Comparison of ENCODE assay signal across 8 cellular contexts in genomic region chr10:75211007-75211735, GRCh38. TPM values are rescaled to one million over a fixed set of nuclear protein-coding genes. Genes with fewer than 3 reads are reported as not detected.
DNase-seq lines count a peak whose midpoint lies in the region; ATAC-seq and TF ChIP-seq lines count a peak whose summit lies in the region.

No MANE protein-coding gene starts in this region.

- WGBS in mesendoderm (ENCODE audit: extremely low coverage, insufficient coverage, low lambda C conversion rate) = no CpG with 5 or more reads among the region's 38 CpGs

- peaks cover 50% of the 10 kb centered on the region for H3K36me3 Mint-ChIP-seq in CD4-positive, alpha-beta T cell (ENCODE audit: low read depth)
- H3K36me3 Mint-ChIP-seq in dendritic cell treated with granulocyte-macrophage colony-stimulating factor and Interleukin-4, amounts not matched to agents 40 ng/mL and 50 ng/mL, for 4 days (ENCODE audit: low read depth) = peaks cover 65% of the 10 kb centered on the region

- no peaks in the 10 kb centered on the region for H3K9me3 Mint-ChIP-seq in CD4-positive, alpha-beta T cell
- H3K9me3 Mint-ChIP-seq in dendritic cell treated with granulocyte-macrophage colony-stimulating factor and Interleukin-4, amounts not matched to agents 40 ng/mL and 50 ng/mL, for 4 days = no peaks in the 10 kb centered on the region

- H3K23ac ChIP-seq in mesendoderm (ENCODE audit: low read length) = peak overlapping the region; percentile 85

- H3K4me3 ChIP-seq in HEK293 (ENCODE audit: low read depth, low read length) (peak overlapping the region; percentile 95), mesendoderm (ENCODE audit: low read length) (peak overlapping the region; percentile 64), tibial artery (peak overlapping the region; percentile 62 to 97)

- peak overlapping the region; percentile 97 for H3K4me3 Mint-ChIP-seq in CD4-positive, alpha-beta T cell
- peak overlapping the region; percentile 97 for H3K4me3 Mint-ChIP-seq in dendritic cell treated with granulocyte-macrophage colony-stimulating factor and Interleukin-4, amounts not matched to agents 40 ng/mL and 50 ng/mL, for 4 days

- H3K4me1 ChIP-seq in HEK293 (ENCODE audit: control insufficient read depth, insufficient read depth, low read length) = peaks cover 2% of the 10 kb centered on the region; the same call in 1 of the 2 replicates
- peaks cover 18% of the 10 kb centered on the region for H3K4me1 ChIP-seq in mesendoderm (ENCODE audit: control insufficient read depth, low read depth, low read length)
- H3K4me1 ChIP-seq in tibial artery = peaks cover 0 to 42% (median 27%) of the 10 kb centered on the region in 4 donors

- no peak for ATAC-seq in CD4-positive, alpha-beta T cell (ENCODE audit: poor library complexity)
- no peak for ATAC-seq in HG02588 (IDR thresholded peaks at IDR 0.05; ENCODE audit: unreplicated experiment)

- H3K27me3 Mint-ChIP-seq in CD4-positive, alpha-beta T cell = no peaks in the 10 kb centered on the region
- H3K27me3 Mint-ChIP-seq in dendritic cell treated with granulocyte-macrophage colony-stimulating factor and Interleukin-4, amounts not matched to agents 40 ng/mL and 50 ng/mL, for 4 days = no peaks in the 10 kb centered on the region

- peak overlapping the region; percentile 99 for H3K9ac ChIP-seq in mesendoderm (ENCODE audit: low read length)

- H3K4me1 Mint-ChIP-seq in CD4-positive, alpha-beta T cell (ENCODE audit: low read depth) = peaks cover 33% of the 10 kb centered on the region
- peaks cover 33% of the 10 kb centered on the region for H3K4me1 Mint-ChIP-seq in dendritic cell treated with granulocyte-macrophage colony-stimulating factor and Interleukin-4, amounts not matched to agents 40 ng/mL and 50 ng/mL, for 4 days (ENCODE audit: low read depth)

- H2AK5ac ChIP-seq in mesendoderm (ENCODE audit: low read length) = peak overlapping the region; percentile 83

- H4K5ac ChIP-seq in mesendoderm (ENCODE audit: low read length) = no peak overlapping the region

- peaks cover 29 to 44% of the 10 kb centered on the region in 2 experiments for H3K36me3 ChIP-seq in HEK293 (ENCODE audit: control insufficient read depth in 2 of 2, insufficient read depth in 1 of 2, low read length in 2 of 2)
- H3K36me3 ChIP-seq in mesendoderm (ENCODE audit: control insufficient read depth, insufficient read depth, low read length) = peaks cover 6% of the 10 kb centered on the region
- H3K36me3 ChIP-seq in tibial artery = peaks cover 23 to 35% (median 33%) of the 10 kb centered on the region in 3 donors

- H4K8ac ChIP-seq in mesendoderm (ENCODE audit: low read depth, low read length) = no peak overlapping the region

- intact Hi-C loops in CD4-positive, alpha-beta T cell (cut with DNase I, micrococcal nuclease) = loop anchor here in 1 of 2 experiments (2.0 to 5.0 kb wide), 3 partner anchors 386 to 1434 kb away; partner anchors contain the start of genes ADK and AP3M1
- intact Hi-C loops in dendritic cell treated with granulocyte-macrophage colony-stimulating factor and Interleukin-4, amounts not matched to agents 40 ng/mL and 50 ng/mL, for 4 days (cut with micrococcal nuclease) = loop anchor here (2.0 to 5.0 kb wide), 2 partner anchors 24 to 384 kb away; partner anchors contain the start of genes COMTD1 and KAT6B
- intact Hi-C loops in tibial artery (cut with DNase I; ENCODE audit: low total_unique reads) = no loop called here

- peak overlapping the region; percentile 21 for H2BK120ac ChIP-seq in mesendoderm (ENCODE audit: low read depth, low read length)

- peak in 3 of 10 experiments; percentile 5 to 7 (median 7) for DNase-seq in CD4-positive, alpha-beta T cell
- DNase-seq in SW480 (ENCODE audit: low spot score) = peak; percentile 43
- peak; percentile 78 for DNase-seq in mesendoderm
- DNase-seq in tibial artery = no peak
- no peak for DNase-seq in SHP77 treated with DMSO at 0.1 percent for 48 hours (lab: John Stamatoyannopoulos, UW)

- H3K9me3 ChIP-seq in CD4-positive, alpha-beta T cell (ENCODE audit: control insufficient read depth, low read length) = no peaks in the 10 kb centered on the region
- no peaks in the 10 kb centered on the region for H3K9me3 ChIP-seq in HEK293 (ENCODE audit: control insufficient read depth, insufficient read depth, low read depth, low read length)
- no peaks in the 10 kb centered on the region for H3K9me3 ChIP-seq in tibial artery

- no peak for TF ChIP-seq CTCF in CD4-positive, alpha-beta T cell (IDR thresholded peaks at IDR 0.05)
- TF ChIP-seq CTCF in HEK293 (tag by site-specific recombination; IDR thresholded peaks at IDR 0.05) (no peak), tibial artery (IDR thresholded peaks at IDR 0.05) (no peak)

- peak overlapping the region; percentile 87 for H2BK5ac ChIP-seq in mesendoderm (ENCODE audit: low read length)

- CTCF ChIA-PET in CD4-positive, alpha-beta T cell (lab: Charles Lee) = interaction anchor here (1.0 to 5.2 kb wide), 5 partner anchors 19 to 111 kb away, joined by 3 to 53 read pairs (median 24); partner anchors contain the start of gene COMTD1
- CTCF ChIA-PET in HEK293 (lab: Yijun Ruan, JAX) = interaction anchor here (0.7 to 2.7 kb wide), 6 partner anchors 13 to 25 kb away, joined by 3 to 16 read pairs (median 6); partner anchors contain the start of gene COMTD1

- H3K56ac ChIP-seq in mesendoderm (ENCODE audit: low read length) = peak overlapping the region; percentile 98

- H3K27ac ChIP-seq in CD4-positive, alpha-beta T cell (ENCODE audit: low read depth, low read length) = peak overlapping the region; percentile 99
- H3K27ac ChIP-seq in HEK293 (ENCODE audit: extremely low read depth, low read depth, low read length) (peak overlapping the region; percentile 97), mesendoderm (ENCODE audit: low read depth, low read length) (peak overlapping the region; percentile 95), tibial artery (peak overlapping the region; percentile 99)

- POLR2A ChIA-PET in CD4-positive, alpha-beta T cell (lab: Charles Lee) = interaction anchor here (0.7 to 5.2 kb wide), 15 partner anchors 10 to 1716 kb away, joined by 3 to 208 read pairs (median 6); partner anchors contain the start of genes ADK, AP3M1, COMTD1 and KAT6B
- POLR2A ChIA-PET in HEK293 (lab: Yijun Ruan, JAX) = interaction anchor here (0.6 to 3.4 kb wide), 14 partner anchors 8 to 1071 kb away, joined by 3 to 36 read pairs (median 6); partner anchors contain the start of genes COMTD1 and SAMD8

- H3K4ac ChIP-seq in mesendoderm (ENCODE audit: low read depth, low read length) = peak overlapping the region; percentile 92

- H3K27ac Mint-ChIP-seq in CD4-positive, alpha-beta T cell = peak overlapping the region; percentile 99
- H3K27ac Mint-ChIP-seq in dendritic cell treated with granulocyte-macrophage colony-stimulating factor and Interleukin-4, amounts not matched to agents 40 ng/mL and 50 ng/mL, for 4 days = peak overlapping the region; percentile 99

- no peaks in the 10 kb centered on the region for H3K27me3 ChIP-seq in CD4-positive, alpha-beta T cell (ENCODE audit: control insufficient read depth, insufficient read depth, low read length)
- H3K27me3 ChIP-seq in mesendoderm (ENCODE audit: insufficient read depth, low read length, poor library complexity) (no peaks in the 10 kb centered on the region), tibial artery (no peaks in the 10 kb centered on the region)

- peaks cover 40% of the 10 kb centered on the region for H3K79me2 ChIP-seq in mesendoderm (ENCODE audit: control insufficient read depth, insufficient read depth, low read length)

- H3K4me2 ChIP-seq in mesendoderm (ENCODE audit: low read length) = peak overlapping the region; percentile 15

- no peak overlapping the region for H2BK15ac ChIP-seq in mesendoderm (replicated peaks; ENCODE audit: low read depth)

- no peaks in the 10 kb centered on the region for H3K79me1 ChIP-seq in mesendoderm (ENCODE audit: low read length)

- peak overlapping the region; percentile 84 for H3K18ac ChIP-seq in mesendoderm (ENCODE audit: low read length)

TF ChIP-seq in HEK293, 187 proteins besides CTCF, POLR2A, EP300 and RAD21 (continues in another document):
- TF ChIP-seq ZNF513 (tag by site-specific recombination; IDR thresholded peaks at IDR 0.05) = no peak
- TF ChIP-seq ZBTB20 (tag by site-specific recombination; IDR thresholded peaks at IDR 0.05) = peak; percentile 12; the same call in 1 of the 2 replicates
- no peak for TF ChIP-seq ZNF169 (tag by site-specific recombination; IDR thresholded peaks at IDR 0.05)
- TF ChIP-seq SP2 (tag by site-specific recombination; IDR thresholded peaks at IDR 0.05) = no peak
- TF ChIP-seq OVOL3 (tag by site-specific recombination; IDR thresholded peaks at IDR 0.05) = no peak
- no peak for TF ChIP-seq REPIN1 (tag by site-specific recombination; IDR thresholded peaks at IDR 0.05; ENCODE audit: low read depth)

RNA-seq across cellular contexts. Expression of gene VDAC2, which starts 0.6 kb away (rescaled TPM):
- 100 to 1,000 TPM; 141 to 147 TPM for total RNA-seq in CD4-positive, alpha-beta T cell
- 256 TPM for polyA plus RNA-seq in mesendoderm (2013, experiment 1 of 2)
- 253 TPM for polyA plus RNA-seq in mesendoderm (2013, experiment 2 of 2)

RNA-seq across cellular contexts. Expression of gene COMTD1, which starts 24.6 kb away (rescaled TPM):
- total RNA-seq in CD4-positive, alpha-beta T cell = 10 to 100 TPM in 1 of 2 experiments, 1 to 10 TPM in 1; 9.5 to 10.5 TPM
- polyA plus RNA-seq in mesendoderm (2013, experiment 1 of 2) = 28.1 TPM
- 27.5 TPM for polyA plus RNA-seq in mesendoderm (2013, experiment 2 of 2)

Comparison
In these comparisons a context has a peak if more than half of its experiments do, and no peak if none do; other contexts are left out.
1. DNase-seq: peak in SW480 (single experiment) and mesendoderm (single experiment); none in tibial artery (0 of 2) and SHP77 treated with DMSO at 0.1 percent for 48 hours (single experiment).
2. Peak in every context shown above with its lines, with median percentiles within 50 percentile points of each other: H3K27ac ChIP-seq and H3K4me3 ChIP-seq.